Comparison of ENCODE assay signal across 8 cellular contexts in the genomic region with DNA sequence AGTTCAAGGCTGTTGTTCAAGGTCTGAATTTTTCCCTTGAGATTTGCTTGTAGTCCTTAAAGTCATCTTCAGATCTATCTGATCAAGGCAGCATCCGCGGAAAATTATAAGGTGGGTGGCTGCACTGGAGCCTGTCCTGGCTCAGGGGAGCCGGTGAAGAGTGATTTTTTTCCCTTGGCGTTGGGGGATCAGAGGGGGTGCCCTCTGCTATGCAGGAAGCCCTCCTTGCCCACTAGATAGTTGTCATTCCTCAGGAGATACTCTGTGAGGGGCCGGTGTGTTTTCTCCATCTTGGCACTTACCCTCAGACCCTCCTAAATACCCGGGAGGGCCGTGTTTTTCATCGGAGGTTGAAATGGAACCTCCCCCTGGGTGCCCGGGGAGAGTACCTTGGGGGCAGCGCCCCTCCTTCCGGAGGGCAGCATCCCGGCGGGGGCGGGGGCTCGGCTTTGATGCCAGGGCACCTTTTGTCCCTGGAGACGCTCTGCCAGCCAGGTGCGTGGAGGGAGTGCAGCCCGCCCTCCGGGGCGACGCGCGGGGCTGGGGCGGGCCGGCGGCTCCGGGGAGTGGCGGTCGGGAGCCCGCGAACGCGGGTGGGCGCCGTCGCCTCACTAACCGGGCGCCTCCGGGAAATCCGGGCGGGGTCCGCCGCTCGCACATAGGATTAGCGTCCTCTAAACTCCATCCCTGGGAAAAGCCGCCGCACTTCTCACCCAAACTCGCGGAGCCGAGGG. TPM values are rescaled to one million over a fixed set of nuclear protein-coding genes. Genes with fewer than 3 reads are reported as not detected.
DNase-seq lines count a peak whose midpoint lies in the region; ATAC-seq and TF ChIP-seq lines count a peak whose summit lies in the region.
"Not testable (repeated sequence)": the region's sequence is repeated elsewhere in the genome, so short reads cannot be mapped to it uniquely, and the experiment has no call there.

No MANE protein-coding gene starts in this region.

- not testable (repeated sequence) for H2BK5ac ChIP-seq in mesenchymal stem cell (ENCODE audit: low read depth, low read length, poor library complexity, severe bottlenecking)

- H3K14ac ChIP-seq in mesenchymal stem cell (ENCODE audit: low read length in 2 of 2): not testable (repeated sequence)

- peak overlapping the region; percentile 56 for H3K9ac ChIP-seq in NT2/D1 (ENCODE audit: insufficient read length, low read depth)
- peak overlapping the region; percentile 85 for H3K9ac ChIP-seq in endodermal cell (ENCODE audit: extremely low read depth, low read length, poor library complexity, severe bottlenecking)
- peak overlapping the region; percentile 96 for H3K9ac ChIP-seq in mesenchymal stem cell (ENCODE audit: low read length)

- peak overlapping the region; percentile 69 for H2BK15ac ChIP-seq in mesenchymal stem cell (ENCODE audit: low read depth, poor library complexity, severe bottlenecking)

- WGBS in endodermal cell (ENCODE audit: insufficient coverage in 1 of 2, insufficient read length in 1 of 2), 2 experiments: 5 to 18% methylated on average over 5 to 49 of the region's 50 CpGs
- 7% methylated on average over 28 of the region's 50 CpGs for WGBS in mesenchymal stem cell

- not testable (repeated sequence) for H3K79me1 ChIP-seq in mesenchymal stem cell (replicated peaks; ENCODE audit: low read length, poor library complexity, severe bottlenecking)

- H3K4ac ChIP-seq in mesenchymal stem cell (ENCODE audit: low read depth in 1 of 2, low read length in 2 of 2): peak overlapping the region in 1 of 2 experiments; percentile 75

- peak overlapping the region; percentile 68 for H4K91ac ChIP-seq in mesenchymal stem cell (ENCODE audit: low read length)

- H3K9me3 Mint-ChIP-seq in activated T-cell treated with anti-CD3 and anti-CD28 coated beads, Interleukin-2, amount 50 U/mL, for 4 hours; endodermal cell: not testable (repeated sequence)

- not testable (repeated sequence) for H3K27ac ChIP-seq in endodermal cell (ENCODE audit: low read depth, low read length); mesenchymal stem cell (ENCODE audit: low read length, poor library complexity, severe bottlenecking)

- H2BK120ac ChIP-seq in mesenchymal stem cell (ENCODE audit: low read depth, low read length): peak overlapping the region; percentile 34

- H2AFZ ChIP-seq in mesenchymal stem cell (ENCODE audit: low read depth, low read length): not testable (repeated sequence)

- peak overlapping the region; percentile 62 to 93 for H3K18ac ChIP-seq in mesenchymal stem cell (ENCODE audit: low read depth in 1 of 2, low read length in 2 of 2)

- peak overlapping the region; percentile 64 for H4K8ac ChIP-seq in mesenchymal stem cell (ENCODE audit: low read length)

- peak; percentile 15 for ATAC-seq in HG03045 (IDR thresholded peaks at IDR 0.05; ENCODE audit: unreplicated experiment)
- peak; percentile 27 to 29 for ATAC-seq in activated T-cell treated with anti-CD3 and anti-CD28 coated beads, Interleukin-2, amount 50 U/mL, for 4 hours

- H3K36me3 Mint-ChIP-seq in activated T-cell treated with anti-CD3 and anti-CD28 coated beads, Interleukin-2, amount 50 U/mL, for 4 hours (ENCODE audit: insufficient read depth): not testable (repeated sequence)
- H3K36me3 Mint-ChIP-seq in endodermal cell (ENCODE audit: low read depth): peaks cover 19% of the 10 kb centered on the region

- not testable (repeated sequence) for H3K9me3 ChIP-seq in NT2/D1 (ENCODE audit: insufficient read depth, low read length); endodermal cell (ENCODE audit: control insufficient read depth, low read length); mesenchymal stem cell (ENCODE audit: control insufficient read depth, low read length)

- H3K36me3 ChIP-seq in NT2/D1 (ENCODE audit: insufficient read depth, insufficient read length, low read length); endodermal cell (ENCODE audit: control insufficient read depth, insufficient read depth, low read length); mesenchymal stem cell (ENCODE audit: control insufficient read depth in 1 of 2, insufficient read depth in 2 of 2, low read depth in 1 of 2, low read length in 2 of 2): not testable (repeated sequence)

- peak overlapping the region; percentile 88 for H3K27ac Mint-ChIP-seq in endodermal cell

- not testable (repeated sequence) for H2AK5ac ChIP-seq in mesenchymal stem cell (ENCODE audit: low read length, severe bottlenecking)

- DNase-seq in AG10803 (ENCODE audit: low read depth); NT2/D1 (ENCODE audit: low read depth, low spot score): not testable (repeated sequence)
- DNase-seq in GM19238 (ENCODE audit: insufficient read length, low spot score) (peak; percentile 27), endodermal cell (peak; percentile 55), mesenchymal stem cell (peak; percentile 24)
- DNase-seq in activated T-cell treated with anti-CD3 and anti-CD28 coated beads, Interleukin-2, amount 50 U/mL, for 4 hours: peak; percentile 42
- peak; percentile 14 to 21 for DNase-seq in stimulated activated CD4-positive, alpha-beta T cell treated with anti-CD3 and anti-CD28 coated beads, Interleukin-2, amount 100 ng/mL, for 48 hours

- H3K4me3 Mint-ChIP-seq in activated T-cell treated with anti-CD3 and anti-CD28 coated beads, Interleukin-2, amount 50 U/mL, for 4 hours: peak overlapping the region; percentile 83
- H3K4me3 Mint-ChIP-seq in endodermal cell: peak overlapping the region; percentile 90

- H3K4me1 Mint-ChIP-seq in activated T-cell treated with anti-CD3 and anti-CD28 coated beads, Interleukin-2, amount 50 U/mL, for 4 hours (ENCODE audit: low read depth): peaks cover 30% of the 10 kb centered on the region
- H3K4me1 Mint-ChIP-seq in endodermal cell: peaks cover 19% of the 10 kb centered on the region

- not testable (repeated sequence) for TF ChIP-seq CTCF in AG10803 (conservative IDR thresholded peaks at IDR 0.05; ENCODE audit: low read length); endodermal cell (conservative IDR thresholded peaks at IDR 0.05)

- H3K27me3 ChIP-seq in NT2/D1 (ENCODE audit: insufficient read depth, insufficient read length); endodermal cell (ENCODE audit: control insufficient read depth, insufficient read depth, low read length, poor library complexity, severe bottlenecking); mesenchymal stem cell (ENCODE audit: control insufficient read depth in 1 of 2, insufficient read depth in 1 of 2, low read length in 2 of 2): not testable (repeated sequence)

- not testable (repeated sequence) for H3K27me3 Mint-ChIP-seq in activated T-cell treated with anti-CD3 and anti-CD28 coated beads, Interleukin-2, amount 50 U/mL, for 4 hours (ENCODE audit: low read depth); endodermal cell (ENCODE audit: insufficient read depth)

- H3K4me1 ChIP-seq in NT2/D1 (ENCODE audit: insufficient read depth, insufficient read length); endodermal cell (ENCODE audit: control insufficient read depth, insufficient read depth, low read length); mesenchymal stem cell (ENCODE audit: control insufficient read depth, insufficient read depth, low read depth, low read length): not testable (repeated sequence)

- not testable (repeated sequence) for H3K23ac ChIP-seq in mesenchymal stem cell (ENCODE audit: low read length in 2 of 2)

- not testable (repeated sequence) for H2BK12ac ChIP-seq in mesenchymal stem cell (ENCODE audit: low read length in 2 of 2)

- H3K4me3 ChIP-seq in AG10803 (ENCODE audit: low read length) (peak overlapping the region; percentile 76), NT2/D1 (ENCODE audit: insufficient read length, low read depth) (peak overlapping the region; percentile 39), endodermal cell (ENCODE audit: low read length) (peak overlapping the region; percentile 78), mesenchymal stem cell (ENCODE audit: insufficient read depth in 1 of 2, low read depth in 1 of 2, low read length in 2 of 2) (peak overlapping the region; percentile 68 to 80)

- H3K4me2 ChIP-seq in mesenchymal stem cell (ENCODE audit: low read length, poor library complexity, severe bottlenecking): peak overlapping the region; percentile 91

RNA-seq across cellular contexts. Expression of a gene that starts 53.7 kb away (rescaled TPM):
- 10 to 100 TPM; 68.5 to 74.2 (median 73.7) TPM for total RNA-seq in activated T-cell treated with anti-CD3 and anti-CD28 coated beads, Interleukin-2, amount 50 U/mL, for 4 hours
- total RNA-seq in endodermal cell: 10 to 100 TPM; 39.8 to 50.5 TPM
- 26.7 TPM for polyA plus RNA-seq in endodermal cell (2013, experiment 1 of 2)
- polyA plus RNA-seq in endodermal cell (2013, experiment 2 of 2): 25.5 TPM
- 19.1 TPM for polyA plus RNA-seq in mesenchymal stem cell (2013, experiment 1 of 2)
- 19.3 TPM for polyA plus RNA-seq in mesenchymal stem cell (2013, experiment 2 of 2)
